ENCODE assay signal across 14 cellular contexts in the genomic region with DNA sequence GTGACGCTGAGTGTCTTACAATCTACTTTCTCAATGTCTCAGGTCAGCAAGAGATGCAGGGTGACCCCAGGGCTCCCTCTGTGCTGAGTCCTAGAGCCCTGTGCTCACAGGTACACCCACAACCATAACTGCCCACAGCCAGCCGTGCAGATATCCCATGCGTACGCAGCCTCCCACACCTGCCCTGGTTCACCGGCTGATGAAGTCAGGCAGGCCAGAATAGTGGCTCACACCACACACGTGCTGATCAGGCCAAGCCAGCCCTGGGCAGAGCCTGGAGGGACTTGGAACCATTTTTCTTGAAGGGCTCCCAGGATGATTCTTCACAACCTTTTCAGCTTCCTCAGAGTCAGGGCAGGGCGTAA.
DNase-seq lines count a peak whose midpoint lies in the region; ATAC-seq and TF ChIP-seq lines count a peak whose summit lies in the region.
"Had no signal": no experiment of that assay in that cellular context is flagged by ENCODE, and none has a peak within 500 bp of the region (broad histone marks: within the 10 kb centered on the region; RNA-seq: fewer than 3 reads in every experiment).

No MANE protein-coding gene starts in this region.

- no peak for ATAC-seq in natural killer cell
- no peak for ATAC-seq in natural killer cell treated with Interleukin-12 subunit alpha and Interleukin-12 subunit beta and Interleukin-15 and Interleukin-18, amount 100 ng/mL, for 72 hours
- peak in 3 of 4 donors; percentile 7 to 58 (median 39) for ATAC-seq in heart left ventricle
- no peak for ATAC-seq in naive B cell (ENCODE audit: low read depth in 2 of 2)
- ATAC-seq in HG02885 (IDR thresholded peaks at IDR 0.05; ENCODE audit: poor library complexity, unreplicated experiment): no peak
- ATAC-seq in GM19351 (IDR thresholded peaks at IDR 0.05; ENCODE audit: unreplicated experiment): no peak

- peaks cover 0 to 98% (median 87%) of the 10 kb centered on the region in 9 donors for H3K36me3 ChIP-seq in heart left ventricle

- H3K27me3 ChIP-seq in heart left ventricle: no peaks in the 10 kb centered on the region

- H3K27ac ChIP-seq in heart left ventricle: peak overlapping the region in 7 of 12 donors; percentile 20 to 64 (median 38)
- H3K27ac ChIP-seq: RWPE1 had no signal

- H3K9me3 ChIP-seq in heart left ventricle: no peaks in the 10 kb centered on the region

- no peak overlapping the region for H3K4me3 ChIP-seq in heart left ventricle

- TF ChIP-seq CTCF in natural killer cell (IDR thresholded peaks at IDR 0.05) (no peak), heart left ventricle (IDR thresholded peaks at IDR 0.05) (no peak)

- H3K4me3 Mint-ChIP-seq in natural killer cell (no peak overlapping the region), naive B cell (peak overlapping the region in 1 of 8 donors; percentile 15)
- H3K4me3 Mint-ChIP-seq in natural killer cell treated with Interleukin-12 subunit alpha and Interleukin-12 subunit beta and Interleukin-15 and Interleukin-18, amount 100 ng/mL, for 72 hours: no peak overlapping the region

- H3K36me3 Mint-ChIP-seq in natural killer cell (no peaks in the 10 kb centered on the region), naive B cell (peaks cover 0 to 17% of the 10 kb centered on the region in 2 donors)
- no peaks in the 10 kb centered on the region for H3K36me3 Mint-ChIP-seq in natural killer cell treated with Interleukin-12 subunit alpha and Interleukin-12 subunit beta and Interleukin-15 and Interleukin-18, amount 100 ng/mL, for 72 hours

- H3K27me3 Mint-ChIP-seq in natural killer cell (ENCODE audit: low read depth in 2 of 2) (no peaks in the 10 kb centered on the region), naive B cell (no peaks in the 10 kb centered on the region)
- H3K27me3 Mint-ChIP-seq in natural killer cell treated with Interleukin-12 subunit alpha and Interleukin-12 subunit beta and Interleukin-15 and Interleukin-18, amount 100 ng/mL, for 72 hours: no peaks in the 10 kb centered on the region

- peaks cover 0 to 40% (median 24%) of the 10 kb centered on the region in 12 donors for H3K4me1 ChIP-seq in heart left ventricle

- TF ChIP-seq POLR2A in heart left ventricle (IDR thresholded peaks at IDR 0.05): no peak

- intact Hi-C loops in natural killer cell (cut with micrococcal nuclease) (no loop called here), heart left ventricle (cut with DNase I) (loop anchor here in 2 of 10 donors (5.0 to 10.0 kb wide), 2 partner anchors 77 to 360 kb away; a partner anchor contains a TSS)

- DNase-seq in natural killer cell (no peak), heart left ventricle (peak in 2 of 5 donors; percentile 32 to 36), naive B cell (no peak), NCI-H510A treated with DMSO at 0.1 percent for 48 hours (lab: John Stamatoyannopoulos, UW) (no peak)
- no peak for DNase-seq in natural killer cell treated with Interleukin-12 subunit alpha and Interleukin-12 subunit beta and Interleukin-15 and Interleukin-18, amount 100 ng/mL, for 72 hours (ENCODE audit: low spot score)
- no peak for DNase-seq in effector CD4-positive, alpha-beta T cell
- DNase-seq: KG1, NCI-H1048, NCI-H146, NCI-H345, NCI-H69 had no signal

- H3K4me1 Mint-ChIP-seq in natural killer cell: peaks cover 11 to 37% of the 10 kb centered on the region in 2 donors
- peaks cover 0 to 23% of the 10 kb centered on the region in 2 donors for H3K4me1 Mint-ChIP-seq in natural killer cell treated with Interleukin-12 subunit alpha and Interleukin-12 subunit beta and Interleukin-15 and Interleukin-18, amount 100 ng/mL, for 72 hours (ENCODE audit: low read depth in 2 of 2)
- peaks cover 31 to 41% (median 35%) of the 10 kb centered on the region in 3 donors for H3K4me1 Mint-ChIP-seq in naive B cell

- no peaks in the 10 kb centered on the region for H3K9me3 Mint-ChIP-seq in natural killer cell
- H3K9me3 Mint-ChIP-seq in natural killer cell treated with Interleukin-12 subunit alpha and Interleukin-12 subunit beta and Interleukin-15 and Interleukin-18, amount 100 ng/mL, for 72 hours: no peaks in the 10 kb centered on the region
- no peaks in the 10 kb centered on the region for H3K9me3 Mint-ChIP-seq in naive B cell

- 75 to 82% (median 79%) methylated on average over 6 to 7 of the region's 7 CpGs for WGBS in heart left ventricle, 4 donors

- H3K27ac Mint-ChIP-seq in natural killer cell (peak overlapping the region; percentile 52 to 62), naive B cell (peak overlapping the region in 4 of 6 donors; percentile 16 to 92 (median 80))
- H3K27ac Mint-ChIP-seq in natural killer cell treated with Interleukin-12 subunit alpha and Interleukin-12 subunit beta and Interleukin-15 and Interleukin-18, amount 100 ng/mL, for 72 hours: peak overlapping the region in 1 of 2 donors; percentile 39

Comparison
In these comparisons a context has a peak if more than half of its experiments do, and no peak if none do; other contexts are left out.
1. ATAC-seq: peak in heart left ventricle (3 of 4); none in natural killer cell (0 of 3), natural killer cell treated with Interleukin-12 subunit alpha and Interleukin-12 subunit beta and Interleukin-15 and Interleukin-18, amount 100 ng/mL, for 72 hours (0 of 2), naive B cell (0 of 2), HG02885 (single experiment) and GM19351 (single experiment).